2 cellular contexts compared by ENCODE assay signal in the genomic region with DNA sequence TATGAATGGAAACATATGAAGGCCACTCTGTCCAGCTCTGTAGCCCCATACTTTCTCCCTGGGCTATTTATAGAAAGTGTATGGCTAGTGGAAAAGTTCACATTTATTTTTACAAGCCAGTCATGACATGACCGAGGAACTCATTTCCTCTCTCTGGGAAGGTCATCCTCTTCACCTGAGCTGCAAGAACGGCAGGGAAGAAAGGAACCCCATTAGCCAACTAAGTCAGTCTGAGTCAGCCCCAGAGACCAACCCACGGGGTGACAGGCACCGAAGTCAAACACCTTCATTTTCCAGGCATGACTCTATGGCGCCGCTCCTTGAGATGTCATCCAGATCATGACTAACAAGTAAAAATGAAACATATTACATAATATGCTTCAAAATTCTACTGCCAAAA.
TF ChIP-seq lines count a peak whose summit lies in the region.

No MANE protein-coding gene starts in this region.

TF ChIP-seq in HepG2, 621 proteins besides CTCF, POLR2A, EP300 and RAD21:
- TF ChIP-seq PTBP1 (IDR thresholded peaks at IDR 0.05; ENCODE audit: low read depth, low read length, poor library complexity, severe bottlenecking) = no peak
- TF ChIP-seq SALL1 (CRISPR knock-in tag; IDR thresholded peaks at IDR 0.05) = 0 out of 2 replicates have a peak, but pooled peaks have one; percentile 14
- TF ChIP-seq PCBP1 (IDR thresholded peaks at IDR 0.05; ENCODE audit: borderline replicate concordance, low read depth, low read length) = no peak
- peak; percentile 41; the same call in 1 of the 2 replicates for TF ChIP-seq MEF2D (CRISPR knock-in tag; IDR thresholded peaks at IDR 0.05)
- no peak for TF ChIP-seq ZNF34 (CRISPR knock-in tag; IDR thresholded peaks at IDR 0.05; ENCODE audit: borderline replicate concordance)
- peak; percentile 24; the same call in 1 of the 2 replicates for TF ChIP-seq FOSL2 (CRISPR knock-in tag; IDR thresholded peaks at IDR 0.05)
- TF ChIP-seq ZNF703 (CRISPR knock-in tag; IDR thresholded peaks at IDR 0.05; ENCODE audit: borderline replicate concordance) = no peak
- TF ChIP-seq, protein P1, sequence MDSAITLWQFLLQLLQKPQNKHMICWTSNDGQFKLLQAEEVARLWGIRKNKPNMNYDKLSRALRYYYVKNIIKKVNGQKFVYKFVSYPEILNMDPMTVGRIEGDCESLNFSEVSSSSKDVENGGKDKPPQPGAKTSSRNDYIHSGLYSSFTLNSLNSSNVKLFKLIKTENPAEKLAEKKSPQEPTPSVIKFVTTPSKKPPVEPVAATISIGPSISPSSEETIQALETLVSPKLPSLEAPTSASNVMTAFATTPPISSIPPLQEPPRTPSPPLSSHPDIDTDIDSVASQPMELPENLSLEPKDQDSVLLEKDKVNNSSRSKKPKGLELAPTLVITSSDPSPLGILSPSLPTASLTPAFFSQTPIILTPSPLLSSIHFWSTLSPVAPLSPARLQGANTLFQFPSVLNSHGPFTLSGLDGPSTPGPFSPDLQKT (CRISPR knock-in tag; IDR thresholded peaks at IDR 0.05; ENCODE audit: borderline replicate concordance) = no peak
- no peak for TF ChIP-seq SMARCE1 (IDR thresholded peaks at IDR 0.05; ENCODE audit: borderline replicate concordance)
- TF ChIP-seq, protein P2, sequence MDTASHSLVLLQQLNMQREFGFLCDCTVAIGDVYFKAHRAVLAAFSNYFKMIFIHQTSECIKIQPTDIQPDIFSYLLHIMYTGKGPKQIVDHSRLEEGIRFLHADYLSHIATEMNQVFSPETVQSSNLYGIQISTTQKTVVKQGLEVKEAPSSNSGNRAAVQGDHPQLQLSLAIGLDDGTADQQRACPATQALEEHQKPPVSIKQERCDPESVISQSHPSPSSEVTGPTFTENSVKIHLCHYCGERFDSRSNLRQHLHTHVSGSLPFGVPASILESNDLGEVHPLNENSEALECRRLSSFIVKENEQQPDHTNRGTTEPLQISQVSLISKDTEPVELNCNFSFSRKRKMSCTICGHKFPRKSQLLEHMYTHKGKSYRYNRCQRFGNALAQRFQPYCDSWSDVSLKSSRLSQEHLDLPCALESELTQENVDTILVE (CRISPR knock-in tag; IDR thresholded peaks at IDR 0.05) = no peak
- TF ChIP-seq, protein P3, sequence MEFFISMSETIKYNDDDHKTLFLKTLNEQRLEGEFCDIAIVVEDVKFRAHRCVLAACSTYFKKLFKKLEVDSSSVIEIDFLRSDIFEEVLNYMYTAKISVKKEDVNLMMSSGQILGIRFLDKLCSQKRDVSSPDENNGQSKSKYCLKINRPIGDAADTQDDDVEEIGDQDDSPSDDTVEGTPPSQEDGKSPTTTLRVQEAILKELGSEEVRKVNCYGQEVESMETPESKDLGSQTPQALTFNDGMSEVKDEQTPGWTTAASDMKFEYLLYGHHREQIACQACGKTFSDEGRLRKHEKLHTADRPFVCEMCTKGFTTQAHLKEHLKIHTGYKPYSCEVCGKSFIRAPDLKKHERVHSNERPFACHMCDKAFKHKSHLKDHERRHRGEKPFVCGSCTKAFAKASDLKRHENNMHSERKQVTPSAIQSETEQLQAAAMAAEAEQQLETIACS (CRISPR knock-in tag; IDR thresholded peaks at IDR 0.05) = no peak
- TF ChIP-seq, protein P4, sequence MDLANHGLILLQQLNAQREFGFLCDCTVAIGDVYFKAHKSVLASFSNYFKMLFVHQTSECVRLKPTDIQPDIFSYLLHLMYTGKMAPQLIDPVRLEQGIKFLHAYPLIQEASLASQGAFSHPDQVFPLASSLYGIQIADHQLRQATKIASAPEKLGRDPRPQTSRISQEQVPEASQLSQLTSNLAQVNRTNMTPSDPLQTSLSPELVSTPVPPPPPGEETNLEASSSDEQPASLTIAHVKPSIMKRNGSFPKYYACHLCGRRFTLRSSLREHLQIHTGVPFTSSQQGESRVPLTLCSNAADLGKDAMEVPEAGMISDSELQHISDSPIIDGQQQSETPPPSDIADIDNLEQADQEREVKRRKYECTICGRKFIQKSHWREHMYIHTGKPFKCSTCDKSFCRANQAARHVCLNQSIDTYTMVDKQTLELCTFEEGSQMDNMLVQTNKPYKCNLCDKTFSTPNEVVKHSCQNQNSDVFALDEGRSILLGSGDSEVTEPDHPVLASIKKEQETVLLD (CRISPR knock-in tag; IDR thresholded peaks at IDR 0.05; ENCODE audit: low read depth) = no peak
- TF ChIP-seq, protein P5, sequence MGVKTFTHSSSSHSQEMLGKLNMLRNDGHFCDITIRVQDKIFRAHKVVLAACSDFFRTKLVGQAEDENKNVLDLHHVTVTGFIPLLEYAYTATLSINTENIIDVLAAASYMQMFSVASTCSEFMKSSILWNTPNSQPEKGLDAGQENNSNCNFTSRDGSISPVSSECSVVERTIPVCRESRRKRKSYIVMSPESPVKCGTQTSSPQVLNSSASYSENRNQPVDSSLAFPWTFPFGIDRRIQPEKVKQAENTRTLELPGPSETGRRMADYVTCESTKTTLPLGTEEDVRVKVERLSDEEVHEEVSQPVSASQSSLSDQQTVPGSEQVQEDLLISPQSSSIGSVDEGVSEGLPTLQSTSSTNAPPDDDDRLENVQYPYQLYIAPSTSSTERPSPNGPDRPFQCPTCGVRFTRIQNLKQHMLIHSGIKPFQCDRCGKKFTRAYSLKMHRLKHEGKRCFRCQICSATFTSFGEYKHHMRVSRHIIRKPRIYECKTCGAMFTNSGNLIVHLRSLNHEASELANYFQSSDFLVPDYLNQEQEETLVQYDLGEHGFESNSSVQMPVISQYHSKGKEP (CRISPR knock-in tag; IDR thresholded peaks at IDR 0.05) = no peak
- no peak for TF ChIP-seq GABPB1 (CRISPR knock-in tag; IDR thresholded peaks at IDR 0.05)
- TF ChIP-seq ZNF761 (CRISPR knock-in tag; conservative IDR thresholded peaks at IDR 0.05) = no peak
- TF ChIP-seq, protein P6, sequence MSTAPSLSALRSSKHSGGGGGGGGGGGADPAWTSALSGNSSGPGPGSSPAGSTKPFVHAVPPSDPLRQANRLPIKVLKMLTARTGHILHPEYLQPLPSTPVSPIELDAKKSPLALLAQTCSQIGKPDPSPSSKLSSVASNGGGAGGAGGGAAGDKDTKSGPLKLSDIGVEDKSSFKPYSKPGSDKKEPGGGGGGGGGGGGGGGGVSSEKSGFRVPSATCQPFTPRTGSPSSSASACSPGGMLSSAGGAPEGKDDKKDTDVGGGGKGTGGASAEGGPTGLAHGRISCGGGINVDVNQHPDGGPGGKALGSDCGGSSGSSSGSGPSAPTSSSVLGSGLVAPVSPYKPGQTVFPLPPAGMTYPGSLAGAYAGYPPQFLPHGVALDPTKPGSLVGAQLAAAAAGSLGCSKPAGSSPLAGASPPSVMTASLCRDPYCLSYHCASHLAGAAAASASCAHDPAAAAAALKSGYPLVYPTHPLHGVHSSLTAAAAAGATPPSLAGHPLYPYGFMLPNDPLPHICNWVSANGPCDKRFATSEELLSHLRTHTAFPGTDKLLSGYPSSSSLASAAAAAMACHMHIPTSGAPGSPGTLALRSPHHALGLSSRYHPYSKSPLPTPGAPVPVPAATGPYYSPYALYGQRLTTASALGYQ (CRISPR knock-in tag; IDR thresholded peaks at IDR 0.05) = no peak

TF ChIP-seq in SK-N-SH treated with all-trans-retinoic acid at 6 μM for 48 hours, 23 proteins besides CTCF, POLR2A, EP300 and RAD21:
- no peak for TF ChIP-seq ZFP30 (CRISPR knock-in tag; IDR thresholded peaks at IDR 0.05)
- no peak for TF ChIP-seq ZNF8 (CRISPR knock-in tag; IDR thresholded peaks at IDR 0.05)
- TF ChIP-seq GLIS3 (CRISPR knock-in tag; IDR thresholded peaks at IDR 0.05) = no peak
- TF ChIP-seq RARB (CRISPR knock-in tag; IDR thresholded peaks at IDR 0.05) = no peak
- no peak for TF ChIP-seq ISL1 (CRISPR knock-in tag; IDR thresholded peaks at IDR 0.05)
- TF ChIP-seq, protein P7, sequence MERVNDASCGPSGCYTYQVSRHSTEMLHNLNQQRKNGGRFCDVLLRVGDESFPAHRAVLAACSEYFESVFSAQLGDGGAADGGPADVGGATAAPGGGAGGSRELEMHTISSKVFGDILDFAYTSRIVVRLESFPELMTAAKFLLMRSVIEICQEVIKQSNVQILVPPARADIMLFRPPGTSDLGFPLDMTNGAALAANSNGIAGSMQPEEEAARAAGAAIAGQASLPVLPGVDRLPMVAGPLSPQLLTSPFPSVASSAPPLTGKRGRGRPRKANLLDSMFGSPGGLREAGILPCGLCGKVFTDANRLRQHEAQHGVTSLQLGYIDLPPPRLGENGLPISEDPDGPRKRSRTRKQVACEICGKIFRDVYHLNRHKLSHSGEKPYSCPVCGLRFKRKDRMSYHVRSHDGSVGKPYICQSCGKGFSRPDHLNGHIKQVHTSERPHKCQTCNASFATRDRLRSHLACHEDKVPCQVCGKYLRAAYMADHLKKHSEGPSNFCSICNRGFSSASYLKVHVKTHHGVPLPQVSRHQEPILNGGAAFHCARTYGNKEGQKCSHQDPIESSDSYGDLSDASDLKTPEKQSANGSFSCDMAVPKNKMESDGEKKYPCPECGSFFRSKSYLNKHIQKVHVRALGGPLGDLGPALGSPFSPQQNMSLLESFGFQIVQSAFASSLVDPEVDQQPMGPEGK (CRISPR knock-in tag; IDR thresholded peaks at IDR 0.05; ENCODE audit: borderline replicate concordance) = no peak
- TF ChIP-seq CSDC2 (CRISPR knock-in tag; IDR thresholded peaks at IDR 0.05) = no peak
- TF ChIP-seq ESRRG (CRISPR knock-in tag; IDR thresholded peaks at IDR 0.05) = no peak
- TF ChIP-seq, protein P8, sequence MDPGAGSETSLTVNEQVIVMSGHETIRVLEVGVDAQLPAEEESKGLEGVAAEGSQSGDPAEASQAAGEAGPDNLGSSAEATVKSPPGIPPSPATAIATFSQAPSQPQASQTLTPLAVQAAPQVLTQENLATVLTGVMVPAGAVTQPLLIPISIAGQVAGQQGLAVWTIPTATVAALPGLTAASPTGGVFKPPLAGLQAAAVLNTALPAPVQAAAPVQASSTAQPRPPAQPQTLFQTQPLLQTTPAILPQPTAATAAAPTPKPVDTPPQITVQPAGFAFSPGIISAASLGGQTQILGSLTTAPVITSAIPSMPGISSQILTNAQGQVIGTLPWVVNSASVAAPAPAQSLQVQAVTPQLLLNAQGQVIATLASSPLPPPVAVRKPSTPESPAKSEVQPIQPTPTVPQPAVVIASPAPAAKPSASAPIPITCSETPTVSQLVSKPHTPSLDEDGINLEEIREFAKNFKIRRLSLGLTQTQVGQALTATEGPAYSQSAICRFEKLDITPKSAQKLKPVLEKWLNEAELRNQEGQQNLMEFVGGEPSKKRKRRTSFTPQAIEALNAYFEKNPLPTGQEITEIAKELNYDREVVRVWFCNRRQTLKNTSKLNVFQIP (CRISPR knock-in tag; IDR thresholded peaks at IDR 0.05; ENCODE audit: borderline replicate concordance, low read depth) = no peak
- no peak for TF ChIP-seq OSR1 (CRISPR knock-in tag; IDR thresholded peaks at IDR 0.05)
- TF ChIP-seq PPARA (CRISPR knock-in tag; IDR thresholded peaks at IDR 0.05; ENCODE audit: borderline replicate concordance) = no peak
- TF ChIP-seq, protein P9, sequence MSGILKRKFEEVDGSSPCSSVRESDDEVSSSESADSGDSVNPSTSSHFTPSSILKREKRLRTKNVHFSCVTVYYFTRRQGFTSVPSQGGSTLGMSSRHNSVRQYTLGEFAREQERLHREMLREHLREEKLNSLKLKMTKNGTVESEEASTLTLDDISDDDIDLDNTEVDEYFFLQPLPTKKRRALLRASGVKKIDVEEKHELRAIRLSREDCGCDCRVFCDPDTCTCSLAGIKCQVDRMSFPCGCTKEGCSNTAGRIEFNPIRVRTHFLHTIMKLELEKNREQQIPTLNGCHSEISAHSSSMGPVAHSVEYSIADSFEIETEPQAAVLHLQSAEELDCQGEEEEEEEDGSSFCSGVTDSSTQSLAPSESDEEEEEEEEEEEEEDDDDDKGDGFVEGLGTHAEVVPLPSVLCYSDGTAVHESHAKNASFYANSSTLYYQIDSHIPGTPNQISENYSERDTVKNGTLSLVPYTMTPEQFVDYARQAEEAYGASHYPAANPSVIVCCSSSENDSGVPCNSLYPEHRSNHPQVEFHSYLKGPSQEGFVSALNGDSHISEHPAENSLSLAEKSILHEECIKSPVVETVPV (CRISPR knock-in tag; IDR thresholded peaks at IDR 0.05) = no peak
